In genomic region chr6:87029711-87030314, GRCh38 we compare ENCODE assay signal across 10 cellular contexts.
A peak's percentile ranks its signal among the peaks of the same experiment; 100 is the strongest.
DNase-seq lines count a peak whose midpoint lies in the region; ATAC-seq and TF ChIP-seq lines count a peak whose summit lies in the region.
"Had no signal": no experiment of that assay in that cellular context is flagged by ENCODE, and none has a peak within 500 bp of the region (broad histone marks: within the 10 kb centered on the region; RNA-seq: fewer than 3 reads in every experiment).

No MANE protein-coding gene starts in this region.

- no peaks in the 10 kb centered on the region for H3K9me3 ChIP-seq in body of pancreas
- no peaks in the 10 kb centered on the region for H3K9me3 ChIP-seq in T-helper 17 cell (ENCODE audit: control insufficient read depth, low read length, poor library complexity, severe bottlenecking)

- no peak overlapping the region for H3K27ac Mint-ChIP-seq in T-helper 17 cell
- H3K27ac Mint-ChIP-seq: stimulated activated naive B cell treated with anti-CD40 and anti-IgM and Interleukin-4, amounts not matched to agents 10 μg/mL and 1 μg/mL and 100 μg/mL, for 72 hours had no signal

- H3K36me3 ChIP-seq in body of pancreas (replicated peaks in 1 of 2; ENCODE audit: insufficient read depth in 1 of 2, low read depth in 2 of 2): no peaks in the 10 kb centered on the region

- H3K36me3 Mint-ChIP-seq in T-helper 17 cell (ENCODE audit: low read depth): no peaks in the 10 kb centered on the region
- H3K36me3 Mint-ChIP-seq: stimulated activated naive B cell treated with anti-CD40 and anti-IgM and Interleukin-4, amounts not matched to agents 10 μg/mL and 1 μg/mL and 100 μg/mL, for 72 hours had no signal

- H3K27me3 Mint-ChIP-seq in T-helper 17 cell: peaks cover 57% of the 10 kb centered on the region

- H3K4me3 Mint-ChIP-seq in T-helper 17 cell: no peak overlapping the region
- H3K4me3 Mint-ChIP-seq: central memory CD8-positive, alpha-beta T cell; stimulated activated naive B cell treated with anti-CD40 and anti-IgM and Interleukin-4, amounts not matched to agents 10 μg/mL and 1 μg/mL and 100 μg/mL, for 72 hours had no signal

- TF ChIP-seq POLR2A in body of pancreas (IDR thresholded peaks at IDR 0.05): no peak

- 46 to 52% methylated on average over 3 of the region's 3 CpGs for WGBS in body of pancreas, 2 donors

- no peaks in the 10 kb centered on the region for H3K27me3 ChIP-seq in body of pancreas

- no peaks in the 10 kb centered on the region for H3K4me1 Mint-ChIP-seq in T-helper 17 cell
- H3K4me1 Mint-ChIP-seq: central memory CD8-positive, alpha-beta T cell had no signal

- peak; percentile 52 for TF ChIP-seq CTCF in GM12864 (IDR thresholded peaks at IDR 0.05; ENCODE audit: low read depth, low read length, missing control alignments)
- TF ChIP-seq CTCF in body of pancreas (IDR thresholded peaks at IDR 0.05): peak; percentile 29 to 65 (median 51)

- DNase-seq in A172 (ENCODE audit: low spot score) (peak; percentile 41), GM12864 (ENCODE audit: low read depth) (no peak), NCI-H2107 (lab: John Stamatoyannopoulos, UW) (peak; percentile 1), body of pancreas (peak in 1 of 4 donors; percentile 23), lung microvascular endothelial cell (ENCODE audit: low read depth in 2 of 2) (peak; percentile 67 to 70), T-helper 17 cell (no peak)
- DNase-seq in stimulated activated CD4-positive, alpha-beta T cell treated with anti-CD3 and anti-CD28 coated beads, Interleukin-12 subunit alpha, Interleukin-12 subunit beta, amount 100 ng/mL, for 4 hours: no peak
- DNase-seq: stimulated activated naive B cell treated with anti-CD40 and anti-IgM and Interleukin-4, amounts not matched to agents 10 μg/mL and 1 μg/mL and 100 μg/mL, for 72 hours had no signal

- ATAC-seq in body of pancreas (no peak), GM19463 (IDR thresholded peaks at IDR 0.05; ENCODE audit: unreplicated experiment) (no peak), T-helper 17 cell (no peak)

- no peak overlapping the region for H3K27ac ChIP-seq in body of pancreas

- intact Hi-C loops in body of pancreas (cut with DNase I): no loop called here

- H3K4me3 ChIP-seq in GM12864 (ENCODE audit: low read depth, low read length): no peak overlapping the region
- H3K4me3 ChIP-seq in body of pancreas: no peak overlapping the region

- no peaks in the 10 kb centered on the region for H3K4me1 ChIP-seq in body of pancreas

Comparison
In these comparisons a context has a peak if more than half of its experiments do, and no peak if none do; other contexts are left out.
1. DNase-seq: peak in A172 (single experiment), NCI-H2107 (single experiment) and lung microvascular endothelial cell (2 of 2); none in GM12864 (single experiment), T-helper 17 cell (0 of 3) and stimulated activated CD4-positive, alpha-beta T cell treated with anti-CD3 and anti-CD28 coated beads, Interleukin-12 subunit alpha, Interleukin-12 subunit beta, amount 100 ng/mL, for 4 hours (single experiment).